Comparison of ENCODE assay signal across 11 cellular contexts in genomic region chr16:25155553-25156460, GRCh38. TPM values are rescaled to one million over a fixed set of nuclear protein-coding genes. Genes with fewer than 3 reads are reported as not detected.
A peak's percentile ranks its signal among the peaks of the same experiment; 100 is the strongest.
DNase-seq lines count a peak whose midpoint lies in the region; ATAC-seq and TF ChIP-seq lines count a peak whose summit lies in the region.
"Had no signal": no experiment of that assay in that cellular context is flagged by ENCODE, and none has a peak within 500 bp of the region (broad histone marks: within the 10 kb centered on the region; RNA-seq: fewer than 3 reads in every experiment).

No MANE protein-coding gene starts in this region.

- H3K4me3 Mint-ChIP-seq in activated CD4-positive, alpha-beta memory T cell treated with anti-CD3 and anti-CD28 coated beads for 36 hours = no peak overlapping the region
- no peak overlapping the region for H3K4me3 Mint-ChIP-seq in activated CD4-positive, alpha-beta memory T cell treated with anti-CD3 and anti-CD28 coated beads, Interleukin-2, amount 10 ng/mL, durations not matched to agents 7 days and 5 days
- H3K4me3 Mint-ChIP-seq in stimulated activated memory B cell treated with anti-CD40 and anti-IgM and Interleukin-4, amounts not matched to agents 10 μg/mL and 1 μg/mL and 100 μg/mL, for 72 hours = no peak overlapping the region

- no peaks in the 10 kb centered on the region for H3K9me3 Mint-ChIP-seq in activated CD4-positive, alpha-beta memory T cell treated with anti-CD3 and anti-CD28 coated beads for 36 hours
- no peaks in the 10 kb centered on the region for H3K9me3 Mint-ChIP-seq in activated CD4-positive, alpha-beta memory T cell treated with anti-CD3 and anti-CD28 coated beads, Interleukin-2, amount 10 ng/mL, durations not matched to agents 7 days and 5 days
- no peaks in the 10 kb centered on the region for H3K9me3 Mint-ChIP-seq in stimulated activated memory B cell treated with anti-CD40 and anti-IgM and Interleukin-4, amounts not matched to agents 10 μg/mL and 1 μg/mL and 100 μg/mL, for 72 hours

- peak overlapping the region; percentile 76 for H3K27ac Mint-ChIP-seq in activated CD4-positive, alpha-beta memory T cell treated with anti-CD3 and anti-CD28 coated beads for 36 hours
- no peak overlapping the region for H3K27ac Mint-ChIP-seq in activated CD4-positive, alpha-beta memory T cell treated with anti-CD3 and anti-CD28 coated beads, Interleukin-2, amount 10 ng/mL, durations not matched to agents 7 days and 5 days
- peak overlapping the region; percentile 18 for H3K27ac Mint-ChIP-seq in stimulated activated memory B cell treated with anti-CD40 and anti-IgM and Interleukin-4, amounts not matched to agents 10 μg/mL and 1 μg/mL and 100 μg/mL, for 72 hours

- no peaks in the 10 kb centered on the region for H3K27me3 Mint-ChIP-seq in activated CD4-positive, alpha-beta memory T cell treated with anti-CD3 and anti-CD28 coated beads for 36 hours
- no peaks in the 10 kb centered on the region for H3K27me3 Mint-ChIP-seq in activated CD4-positive, alpha-beta memory T cell treated with anti-CD3 and anti-CD28 coated beads, Interleukin-2, amount 10 ng/mL, durations not matched to agents 7 days and 5 days
- no peaks in the 10 kb centered on the region for H3K27me3 Mint-ChIP-seq in stimulated activated memory B cell treated with anti-CD40 and anti-IgM and Interleukin-4, amounts not matched to agents 10 μg/mL and 1 μg/mL and 100 μg/mL, for 72 hours

- peak; percentile 65 for DNase-seq in activated CD4-positive, alpha-beta memory T cell treated with anti-CD3 and anti-CD28 coated beads for 36 hours
- no peak for DNase-seq in activated CD4-positive, alpha-beta memory T cell treated with anti-CD3 and anti-CD28 coated beads, Interleukin-2, amount 10 ng/mL, durations not matched to agents 7 days and 5 days
- peak; percentile 59 for DNase-seq in activated CD8-positive, alpha-beta memory T cell treated with anti-CD3 and anti-CD28 coated beads, Interleukin-2, amount 50 U/mL, for 48 hours
- DNase-seq in glomerular visceral epithelial cell (ENCODE audit: extremely low spot score) (peak; percentile 74), NK-92 (lab: John Stamatoyannopoulos, UW; ENCODE audit: unreplicated experiment) (no peak), UCSD-AML1 (lab: John Stamatoyannopoulos, UW; ENCODE audit: unreplicated experiment) (no peak), GM10248 (ENCODE audit: extremely low spot score) (no peak)
- DNase-seq: ovary, SHP77 had no signal

- intact Hi-C loops in activated CD4-positive, alpha-beta memory T cell treated with anti-CD3 and anti-CD28 coated beads for 36 hours (cut with micrococcal nuclease) = loop anchor here (1.0 to 2.0 kb wide), 2 partner anchors 24 to 29 kb away; no protein-coding TSS in a partner anchor

- H3K36me3 Mint-ChIP-seq in activated CD4-positive, alpha-beta memory T cell treated with anti-CD3 and anti-CD28 coated beads for 36 hours = peaks cover 30% of the 10 kb centered on the region
- H3K36me3 Mint-ChIP-seq in activated CD4-positive, alpha-beta memory T cell treated with anti-CD3 and anti-CD28 coated beads, Interleukin-2, amount 10 ng/mL, durations not matched to agents 7 days and 5 days (ENCODE audit: low read depth) = peaks cover 24% of the 10 kb centered on the region
- H3K36me3 Mint-ChIP-seq in stimulated activated memory B cell treated with anti-CD40 and anti-IgM and Interleukin-4, amounts not matched to agents 10 μg/mL and 1 μg/mL and 100 μg/mL, for 72 hours = peaks cover 54% of the 10 kb centered on the region

- peak; percentile 54 for ATAC-seq in stimulated activated memory B cell treated with anti-CD40 and anti-IgM and Interleukin-4, amounts not matched to agents 10 μg/mL and 1 μg/mL and 100 μg/mL, for 72 hours
- ATAC-seq: K562 had no signal

- CTCF ChIA-PET in activated CD4-positive, alpha-beta memory T cell treated with anti-CD3 and anti-CD28 coated beads for 36 hours (lab: Charles Lee) = interaction anchor here (1.4 kb wide), 1 partner anchor 77 kb away, joined by 4 read pairs; no protein-coding TSS in a partner anchor
- CTCF ChIA-PET in activated CD4-positive, alpha-beta memory T cell treated with anti-CD3 and anti-CD28 coated beads, Interleukin-2, amount 10 ng/mL, durations not matched to agents 7 days and 5 days (lab: Charles Lee) = interaction anchor here (1.1 kb wide), 1 partner anchor 189 kb away, joined by 3 read pairs; no protein-coding TSS in a partner anchor
- CTCF ChIA-PET in GM10248 (lab: Yijun Ruan, JAX) = interaction anchor here (1.1 kb wide), 1 partner anchor 66 kb away, joined by 3 read pairs; no protein-coding TSS in a partner anchor

- POLR2A ChIA-PET in activated CD4-positive, alpha-beta memory T cell treated with anti-CD3 and anti-CD28 coated beads for 36 hours (lab: Charles Lee) = interaction anchor here (0.6 to 1.0 kb wide), 2 partner anchors 25 to 29 kb away, joined by 3 read pairs; no protein-coding TSS in a partner anchor
- POLR2A ChIA-PET in activated CD4-positive, alpha-beta memory T cell treated with anti-CD3 and anti-CD28 coated beads, Interleukin-2, amount 10 ng/mL, durations not matched to agents 7 days and 5 days (lab: Charles Lee) = no interaction called here
- POLR2A ChIA-PET in GM10248 (lab: Yijun Ruan, JAX) = interaction anchor here (0.6 kb wide), 1 partner anchor 99 kb away, joined by 5 read pairs; no protein-coding TSS in a partner anchor

- no peak for TF ChIP-seq CTCF in GM10248 (IDR thresholded peaks at IDR 0.05; ENCODE audit: control extremely low read depth, extremely low read depth, low read depth, missing control alignments)

- peaks cover 13% of the 10 kb centered on the region for H3K4me1 Mint-ChIP-seq in activated CD4-positive, alpha-beta memory T cell treated with anti-CD3 and anti-CD28 coated beads for 36 hours (ENCODE audit: low read depth)
- peaks cover 10% of the 10 kb centered on the region for H3K4me1 Mint-ChIP-seq in activated CD4-positive, alpha-beta memory T cell treated with anti-CD3 and anti-CD28 coated beads, Interleukin-2, amount 10 ng/mL, durations not matched to agents 7 days and 5 days
- H3K4me1 Mint-ChIP-seq in stimulated activated memory B cell treated with anti-CD40 and anti-IgM and Interleukin-4, amounts not matched to agents 10 μg/mL and 1 μg/mL and 100 μg/mL, for 72 hours = peaks cover 8% of the 10 kb centered on the region

RNA-seq across cellular contexts. Expression of gene LCMT1, which starts 44.3 kb away (rescaled TPM):
- 10 to 100 TPM; 47.2 to 50.1 TPM for total RNA-seq in activated CD4-positive, alpha-beta memory T cell treated with anti-CD3 and anti-CD28 coated beads for 36 hours
- 10 to 100 TPM; 39.0 to 50.7 TPM for total RNA-seq in activated CD4-positive, alpha-beta memory T cell treated with anti-CD3 and anti-CD28 coated beads, Interleukin-2, amount 10 ng/mL, durations not matched to agents 7 days and 5 days

Comparison
In these comparisons a context has a peak if more than half of its experiments do, and no peak if none do; other contexts are left out.
1. DNase-seq: peak in activated CD4-positive, alpha-beta memory T cell treated with anti-CD3 and anti-CD28 coated beads for 36 hours (single experiment), activated CD8-positive, alpha-beta memory T cell treated with anti-CD3 and anti-CD28 coated beads, Interleukin-2, amount 50 U/mL, for 48 hours (single experiment) and glomerular visceral epithelial cell (single experiment); none in activated CD4-positive, alpha-beta memory T cell treated with anti-CD3 and anti-CD28 coated beads, Interleukin-2, amount 10 ng/mL, durations not matched to agents 7 days and 5 days (single experiment), NK-92 (single experiment), UCSD-AML1 (single experiment) and GM10248 (single experiment).